ENCODE assay signal across 1 cellular context in genomic region chr15:90751300-90751825, GRCh38.
TF ChIP-seq lines count a peak whose summit lies in the region.

No MANE protein-coding gene starts in this region.

TF ChIP-seq in SK-N-SH, 30 proteins besides CTCF, POLR2A, EP300 and RAD21 (continued from another document):
- TF ChIP-seq, protein P1, sequence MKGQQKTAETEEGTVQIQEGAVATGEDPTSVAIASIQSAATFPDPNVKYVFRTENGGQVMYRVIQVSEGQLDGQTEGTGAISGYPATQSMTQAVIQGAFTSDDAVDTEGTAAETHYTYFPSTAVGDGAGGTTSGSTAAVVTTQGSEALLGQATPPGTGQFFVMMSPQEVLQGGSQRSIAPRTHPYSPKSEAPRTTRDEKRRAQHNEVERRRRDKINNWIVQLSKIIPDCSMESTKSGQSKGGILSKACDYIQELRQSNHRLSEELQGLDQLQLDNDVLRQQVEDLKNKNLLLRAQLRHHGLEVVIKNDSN (IDR thresholded peaks at IDR 0.05; ENCODE audit: borderline replicate concordance, low read depth): no peak
- no peak for TF ChIP-seq TCF12 (IDR thresholded peaks at IDR 0.05)
- no peak for TF ChIP-seq MXI1 (IDR thresholded peaks at IDR 0.05; ENCODE audit: low read depth, low read length)
- TF ChIP-seq, protein P2, sequence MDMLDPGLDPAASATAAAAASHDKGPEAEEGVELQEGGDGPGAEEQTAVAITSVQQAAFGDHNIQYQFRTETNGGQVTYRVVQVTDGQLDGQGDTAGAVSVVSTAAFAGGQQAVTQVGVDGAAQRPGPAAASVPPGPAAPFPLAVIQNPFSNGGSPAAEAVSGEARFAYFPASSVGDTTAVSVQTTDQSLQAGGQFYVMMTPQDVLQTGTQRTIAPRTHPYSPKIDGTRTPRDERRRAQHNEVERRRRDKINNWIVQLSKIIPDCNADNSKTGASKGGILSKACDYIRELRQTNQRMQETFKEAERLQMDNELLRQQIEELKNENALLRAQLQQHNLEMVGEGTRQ (IDR thresholded peaks at IDR 0.05; ENCODE audit: borderline replicate concordance, low read depth, low read length): no peak
